8 cellular contexts compared by ENCODE assay signal in the genomic region with DNA sequence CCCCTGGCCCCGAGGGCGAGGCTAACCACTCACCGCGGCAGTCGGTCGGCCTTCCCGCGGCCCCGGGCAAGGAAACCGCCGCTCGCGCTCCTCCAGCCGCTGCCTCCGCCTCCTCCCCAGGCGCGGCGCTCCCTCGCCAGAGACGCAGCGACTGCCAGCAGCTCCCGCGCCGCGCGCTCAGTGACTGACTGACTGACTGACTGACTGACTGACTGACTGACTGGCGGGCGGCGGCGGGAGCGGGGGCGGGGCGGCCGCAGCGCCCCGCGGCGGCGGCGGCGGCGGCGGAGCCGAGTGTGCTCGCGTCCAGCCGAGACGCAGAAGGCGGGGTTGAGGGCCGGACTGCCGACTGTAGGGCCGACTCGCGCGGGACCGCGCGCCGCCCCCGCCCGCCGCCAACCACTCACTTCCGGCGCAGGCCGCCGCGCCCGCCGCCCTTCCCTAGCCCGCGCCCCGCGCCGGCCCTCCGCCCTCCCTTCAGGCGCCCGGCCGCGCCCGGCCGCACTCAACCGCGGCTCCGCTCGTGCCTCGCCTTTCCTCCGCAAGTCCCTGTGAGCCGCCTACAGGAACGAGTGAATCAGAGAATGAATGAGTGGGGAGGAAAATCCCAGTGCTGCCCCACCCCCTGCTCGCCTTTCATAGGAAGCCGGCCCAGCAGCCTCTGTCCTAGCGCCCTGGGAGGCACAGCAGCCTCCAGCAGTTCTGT. TPM values are rescaled to one million over a fixed set of nuclear protein-coding genes. Genes with fewer than 3 reads are reported as not detected.
DNase-seq lines count a peak whose midpoint lies in the region; ATAC-seq and TF ChIP-seq lines count a peak whose summit lies in the region.

RAPH1 (minus strand) TSS at position 224 of the 706 bp plus-strand sequence. CDS start 39,948 bp downstream, outside the sequence.

- H3K27ac ChIP-seq in BLaER1: no peak within 1 kb of the TSS

- peaks cover 22% of the 10 kb centered on the region for H3K9me3 ChIP-seq in BLaER1

- peak within 1 kb of the TSS; percentile 98 for H3K4me2 ChIP-seq in BLaER1

- H3K9me3 Mint-ChIP-seq in natural killer cell: peaks cover 0 to 7% of the 10 kb centered on the region in 2 donors
- peaks cover 12 to 20% of the 10 kb centered on the region in 2 donors for H3K9me3 Mint-ChIP-seq in stimulated activated naive B cell treated with anti-CD40 and anti-IgM and Interleukin-4, amounts not matched to agents 10 μg/mL and 1 μg/mL and 100 μg/mL, for 72 hours

- peaks cover 6% of the 10 kb centered on the region for H3K36me3 Mint-ChIP-seq in natural killer cell
- H3K36me3 Mint-ChIP-seq in stimulated activated naive B cell treated with anti-CD40 and anti-IgM and Interleukin-4, amounts not matched to agents 10 μg/mL and 1 μg/mL and 100 μg/mL, for 72 hours: peaks cover 0 to 6% of the 10 kb centered on the region in 2 donors

- no peak for TF ChIP-seq CTCF in GM20000 (IDR thresholded peaks at IDR 0.05; ENCODE audit: extremely low read depth, missing control alignments)
- TF ChIP-seq CTCF in fibroblast of pulmonary artery (IDR thresholded peaks at IDR 0.05; ENCODE audit: low read length, missing control alignments): no peak
- no peak for TF ChIP-seq CTCF in natural killer cell (IDR thresholded peaks at IDR 0.05)

- H3K27me3 Mint-ChIP-seq in natural killer cell (ENCODE audit: low read depth in 2 of 2): peaks cover 39 to 49% of the 10 kb centered on the region in 2 donors
- peaks cover 69 to 71% of the 10 kb centered on the region in 2 donors for H3K27me3 Mint-ChIP-seq in stimulated activated naive B cell treated with anti-CD40 and anti-IgM and Interleukin-4, amounts not matched to agents 10 μg/mL and 1 μg/mL and 100 μg/mL, for 72 hours

- H3K4me1 Mint-ChIP-seq in natural killer cell: peaks cover 23% of the 10 kb centered on the region in 2 donors
- peaks cover 11 to 23% of the 10 kb centered on the region in 2 donors for H3K4me1 Mint-ChIP-seq in stimulated activated naive B cell treated with anti-CD40 and anti-IgM and Interleukin-4, amounts not matched to agents 10 μg/mL and 1 μg/mL and 100 μg/mL, for 72 hours

- H3K9ac ChIP-seq in BLaER1: peak within 1 kb of the TSS; percentile 10; the same call in 1 of the 2 replicates

- H3K4me3 ChIP-seq in BLaER1 (peak within 1 kb of the TSS; percentile 68), fibroblast of pulmonary artery (replicated peaks; ENCODE audit: low read depth, low read length) (peak within 1 kb of the TSS; percentile 76)
- H3K4me3 ChIP-seq in Jurkat, Clone E6-1 (ENCODE audit: low read length): peak within 1 kb of the TSS; percentile 44

- peaks cover 22% of the 10 kb centered on the region for H3K4me1 ChIP-seq in BLaER1

- peak within 1 kb of the TSS in 1 of 2 donors; percentile 63 for H3K27ac Mint-ChIP-seq in natural killer cell
- H3K27ac Mint-ChIP-seq in stimulated activated naive B cell treated with anti-CD40 and anti-IgM and Interleukin-4, amounts not matched to agents 10 μg/mL and 1 μg/mL and 100 μg/mL, for 72 hours: peak within 1 kb of the TSS; percentile 67

- peak; percentile 89 for DNase-seq in GM20000 (ENCODE audit: low spot score)
- DNase-seq in Jurkat, Clone E6-1 (ENCODE audit: low read depth, low spot score): peak; percentile 10
- DNase-seq in RPMI7951 (ENCODE audit: low read depth): peak; percentile 86
- peak; percentile 87 for DNase-seq in activated effector memory CD4-positive, alpha-beta T cell treated with anti-CD3 and anti-CD28 coated beads, Interleukin-2, amount 50 U/mL, for 16 hours
- peak; percentile 87 for DNase-seq in fibroblast of pulmonary artery (ENCODE audit: low read depth)
- peak; percentile 33 for DNase-seq in natural killer cell
- DNase-seq in stimulated activated naive B cell treated with anti-CD40 and anti-IgM and Interleukin-4, amounts not matched to agents 10 μg/mL and 1 μg/mL and 100 μg/mL, for 72 hours: peak; percentile 22

- H3K36me3 ChIP-seq in BLaER1: no peaks in the 10 kb centered on the region

- H3K27me3 ChIP-seq in BLaER1: peaks cover 54% of the 10 kb centered on the region

- peak; percentile 57 to 69 (median 68) for ATAC-seq in natural killer cell
- peak; percentile 72 to 78 for ATAC-seq in stimulated activated naive B cell treated with anti-CD40 and anti-IgM and Interleukin-4, amounts not matched to agents 10 μg/mL and 1 μg/mL and 100 μg/mL, for 72 hours (replicated peaks)

- H3K4me3 Mint-ChIP-seq in natural killer cell: peak within 1 kb of the TSS; percentile 93
- H3K4me3 Mint-ChIP-seq in stimulated activated naive B cell treated with anti-CD40 and anti-IgM and Interleukin-4, amounts not matched to agents 10 μg/mL and 1 μg/mL and 100 μg/mL, for 72 hours: peak within 1 kb of the TSS; percentile 90 to 92

- intact Hi-C loops in natural killer cell (cut with micrococcal nuclease): no loop called here

- peaks cover 24% of the 10 kb centered on the region for H4K20me1 ChIP-seq in BLaER1

RNA-seq across cellular contexts. Expression of gene RAPH1, which starts in this region (rescaled TPM):
- 1.1 TPM for polyA plus RNA-seq in Jurkat, Clone E6-1 (2012; ENCODE audit: insufficient read depth, insufficient read length)
- 9.3 and 9.4 TPM in 2 replicates for total RNA-seq in RPMI7951 (2014; rRNA removed; shearing (Covaris generic))
- 1 to 10 TPM in 2 of 3 donors, under 1 TPM in 1; 0.34 to 3.6 (median 1.5) TPM for total RNA-seq in natural killer cell

Comparison
In these comparisons a context has a peak if more than half of its experiments do, and no peak if none do; other contexts are left out.
1. DNase-seq: peak in every context shown above with its lines; median percentile 89 in GM20000; 87 in activated effector memory CD4-positive, alpha-beta T cell treated with anti-CD3 and anti-CD28 coated beads, Interleukin-2, amount 50 U/mL, for 16 hours; 87 in fibroblast of pulmonary artery; 86 in RPMI7951; 33 in natural killer cell; 22 in stimulated activated naive B cell treated with anti-CD40 and anti-IgM and Interleukin-4, amounts not matched to agents 10 μg/mL and 1 μg/mL and 100 μg/mL, for 72 hours; 10 in Jurkat, Clone E6-1.